ENCODE assay signal across 8 cellular contexts in genomic region chr11:7673724-7674434, GRCh38. TPM values are rescaled to one million over a fixed set of nuclear protein-coding genes. Genes with fewer than 3 reads are reported as not detected.
A peak's percentile ranks its signal among the peaks of the same experiment; 100 is the strongest.
DNase-seq lines count a peak whose midpoint lies in the region; ATAC-seq and TF ChIP-seq lines count a peak whose summit lies in the region.

No MANE protein-coding gene starts in this region.

- H3K27me3 ChIP-seq in body of pancreas: no peaks in the 10 kb centered on the region
- H3K27me3 ChIP-seq in stomach smooth muscle (ENCODE audit: control insufficient read depth in 1 of 2, insufficient read depth in 2 of 2, low read length in 2 of 2): peaks cover 16 to 22% of the 10 kb centered on the region in 2 donors

- peaks cover 18% of the 10 kb centered on the region for H3K4me1 ChIP-seq in body of pancreas
- peaks cover 10% of the 10 kb centered on the region for H3K4me1 ChIP-seq in stomach smooth muscle (ENCODE audit: control insufficient read depth, insufficient read depth, low read length)

- H3K9ac ChIP-seq in stomach smooth muscle (ENCODE audit: low read length in 2 of 2): no peak overlapping the region

- DNase-seq in GM10266 (ENCODE audit: extremely low spot score): peak; percentile 27
- DNase-seq in body of pancreas: peak in 3 of 4 donors; percentile 28 to 50 (median 36)
- peak; percentile 68 to 78 for DNase-seq in left colon
- DNase-seq in NCI-H446 (lab: John Stamatoyannopoulos, UW): no peak

- no peak for TF ChIP-seq POLR2A in body of pancreas (IDR thresholded peaks at IDR 0.05)

- no peak overlapping the region for H3K27ac ChIP-seq in body of pancreas
- no peak overlapping the region for H3K27ac ChIP-seq in stomach smooth muscle (ENCODE audit: low read length)

- H3K36me3 ChIP-seq in body of pancreas (replicated peaks in 1 of 2; ENCODE audit: insufficient read depth in 1 of 2, low read depth in 2 of 2) (no peaks in the 10 kb centered on the region), stomach smooth muscle (ENCODE audit: control insufficient read depth in 2 of 2, insufficient read depth in 2 of 2, low read length in 2 of 2) (no peaks in the 10 kb centered on the region)

- WGBS in body of pancreas, 2 donors: 4 to 18% methylated on average over 34 to 71 of the region's 72 CpGs

- intact Hi-C loops in body of pancreas (cut with DNase I): no loop called here
- intact Hi-C loops in left colon (cut with DNase I, micrococcal nuclease): no loop called here

- no peak for TF ChIP-seq CTCF in GM10266 (IDR thresholded peaks at IDR 0.05; ENCODE audit: control insufficient read depth, insufficient read depth, low read depth, missing control alignments)
- no peak for TF ChIP-seq CTCF in body of pancreas (IDR thresholded peaks at IDR 0.05)

- ATAC-seq in HG03175 (IDR thresholded peaks at IDR 0.05; ENCODE audit: unreplicated experiment) (peak; percentile 29), body of pancreas (peak; percentile 51), left colon (peak; percentile 90), GM21515 (IDR thresholded peaks at IDR 0.05; ENCODE audit: unreplicated experiment) (no peak), GM18873 (IDR thresholded peaks at IDR 0.05; ENCODE audit: low FRiP score, unreplicated experiment) (no peak)

- H3K4me3 ChIP-seq in body of pancreas (peak overlapping the region; percentile 4 to 40), stomach smooth muscle (ENCODE audit: low read length in 2 of 2) (peak overlapping the region; percentile 34 to 65)

- no peaks in the 10 kb centered on the region for H3K9me3 ChIP-seq in body of pancreas
- no peaks in the 10 kb centered on the region for H3K9me3 ChIP-seq in stomach smooth muscle (ENCODE audit: control insufficient read depth in 2 of 2, low read length in 2 of 2)

RNA-seq across cellular contexts. Expression of gene CYB5R2, which starts 0.6 kb away (rescaled TPM):
- total RNA-seq in body of pancreas (1 to 10 TPM in 1 of 2 donors, not detected in 1; 1.3 TPM), left colon (1 to 10 TPM; 4.4 to 5.2 TPM)

RNA-seq across cellular contexts. Expression of gene OVCH2, which starts 32.4 kb away (rescaled TPM):
- not detected for total RNA-seq in body of pancreas
- total RNA-seq in left colon: not detected

Comparison
In these comparisons a context has a peak if more than half of its experiments do, and no peak if none do; other contexts are left out.
1. DNase-seq: peak in GM10266 (single experiment), body of pancreas (3 of 4) and left colon (2 of 2); none in NCI-H446 (0 of 2).
2. ATAC-seq: peak in HG03175 (single experiment), body of pancreas (single experiment) and left colon (single experiment); none in GM21515 (single experiment) and GM18873 (single experiment).